ENCODE assay signal across 35 cellular contexts in the genomic region with DNA sequence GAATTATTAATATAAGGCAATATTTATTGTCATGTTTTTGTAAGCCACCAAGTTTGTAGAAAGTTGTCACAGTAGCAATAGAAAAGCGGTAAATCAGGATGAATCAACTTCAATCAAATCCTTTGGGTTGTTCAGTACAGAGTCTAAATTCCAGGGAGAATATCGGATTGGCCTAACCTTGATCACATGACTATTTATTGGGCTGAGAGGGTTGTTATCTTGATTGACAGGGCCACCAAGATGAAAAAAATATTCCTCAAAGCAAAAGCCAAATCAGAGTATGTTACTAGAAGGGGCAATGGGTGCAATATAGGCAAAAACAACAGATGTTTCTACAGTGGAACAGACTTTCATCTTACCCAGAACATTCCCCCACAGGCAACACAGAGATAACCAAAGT.
"Had no signal": no experiment of that assay in that cellular context is flagged by ENCODE, and none has a peak within 500 bp of the region (broad histone marks: within the 10 kb centered on the region; RNA-seq: fewer than 3 reads in every experiment).

No MANE protein-coding gene starts in this region.

- H3K27ac Mint-ChIP-seq: activated B cell treated with CpG ODN at 0.5 μM for 24 hours; activated CD8-positive, alpha-beta T cell treated with anti-CD3 and anti-CD28 coated beads for 36 hours; activated naive CD4-positive, alpha-beta T cell treated with anti-CD3 and anti-CD28 coated beads for 36 hours; activated naive CD4-positive, alpha-beta T cell treated with anti-CD3 and anti-CD28 coated beads, Interleukin-2, amount 50 U/mL, for 24 hours; activated naive CD8-positive, alpha-beta T cell treated with anti-CD3 and anti-CD28 coated beads for 36 hours; activated naive CD8-positive, alpha-beta T cell treated with anti-CD3 and anti-CD28 coated beads, Interleukin-2, amount 50 U/mL, for 24 hours; activated T-helper 17 cell treated with anti-CD3 and anti-CD28 coated beads, Interleukin-2, amount 50 U/mL, for 72 hours; dendritic cell treated with granulocyte-macrophage colony-stimulating factor and Interleukin-4, amounts not matched to agents 40 ng/mL and 50 ng/mL, for 4 days; endodermal cell; T-helper 17 cell; T-helper 2 cell treated with Interferon-gamma antibody and Interleukin-4, amounts not matched to agents 5 μg/mL and 100 μg/mL, for 36 hours had no signal

- H3K27ac ChIP-seq: adrenal gland, body of pancreas, cardiac muscle cell, colonic mucosa, dorsolateral prefrontal cortex, gastrocnemius medialis, heart left ventricle, WERI-Rb-1 had no signal

- H3K4me3 ChIP-seq: adrenal gland, body of pancreas, cardiac muscle cell, colonic mucosa, dorsolateral prefrontal cortex, gastrocnemius medialis, heart left ventricle had no signal

- DNase-seq: activated B cell treated with CpG ODN at 0.5 μM for 24 hours; activated CD4-positive, alpha-beta T cell treated with anti-CD3 and anti-CD28 coated beads for 48 hours; activated CD4-positive, alpha-beta T cell treated with anti-CD3 and anti-CD28 coated beads, Interleukin-2, amount 50 U/mL, for 1 hour; activated CD4-positive, alpha-beta T cell treated with anti-CD3 and anti-CD28 coated beads, Interleukin-2, amount 50 U/mL, for 48 hours; activated CD8-positive, alpha-beta memory T cell treated with anti-CD3 and anti-CD28 coated beads for 24 hours; activated CD8-positive, alpha-beta T cell treated with anti-CD3 and anti-CD28 coated beads for 36 hours; activated effector memory CD4-positive, alpha-beta T cell treated with Interleukin-2 at 50 U/mL for 16 hours; activated naive CD4-positive, alpha-beta T cell treated with anti-CD3 and anti-CD28 coated beads for 36 hours; activated naive CD8-positive, alpha-beta T cell treated with anti-CD3 and anti-CD28 coated beads for 36 hours; activated naive CD8-positive, alpha-beta T cell treated with anti-CD3 and anti-CD28 coated beads, Interleukin-2, amount 50 U/mL, for 24 hours; activated T-cell treated with anti-CD3 and anti-CD28 coated beads, Interleukin-2, amount 50 U/mL, for 4 hours; adrenal gland; amygdala; aorta; body of pancreas; central memory CD4-positive, alpha-beta T cell; cerebellar nuclear complex; colonic mucosa; dorsolateral prefrontal cortex; effector memory CD4-positive, alpha-beta T cell; endodermal cell; foreskin keratinocyte; gastrocnemius medialis; glutamatergic neuron; heart left ventricle; T-helper 17 cell; T1000; WERI-Rb-1 had no signal

- H3K36me3 Mint-ChIP-seq: activated naive CD4-positive, alpha-beta T cell treated with anti-CD3 and anti-CD28 coated beads, Interleukin-2, amount 50 U/mL, for 24 hours; activated naive CD8-positive, alpha-beta T cell treated with anti-CD3 and anti-CD28 coated beads for 36 hours had no signal

- H3K4me3 Mint-ChIP-seq: activated B cell treated with CpG ODN at 0.5 μM for 24 hours; activated CD8-positive, alpha-beta T cell treated with anti-CD3 and anti-CD28 coated beads for 36 hours; activated naive CD4-positive, alpha-beta T cell treated with anti-CD3 and anti-CD28 coated beads for 36 hours; activated naive CD4-positive, alpha-beta T cell treated with anti-CD3 and anti-CD28 coated beads, Interleukin-2, amount 50 U/mL, for 24 hours; activated naive CD8-positive, alpha-beta T cell treated with anti-CD3 and anti-CD28 coated beads for 36 hours; activated naive CD8-positive, alpha-beta T cell treated with anti-CD3 and anti-CD28 coated beads, Interleukin-2, amount 50 U/mL, for 24 hours; activated T-cell treated with anti-CD3 and anti-CD28 coated beads, Interleukin-2, amount 50 U/mL, for 4 hours; activated T-helper 17 cell treated with anti-CD3 and anti-CD28 coated beads, Interleukin-2, amount 50 U/mL, for 72 hours; dendritic cell treated with granulocyte-macrophage colony-stimulating factor and Interleukin-4, amounts not matched to agents 40 ng/mL and 50 ng/mL, for 4 days; endodermal cell; T-helper 17 cell; T-helper 2 cell treated with Interferon-gamma antibody and Interleukin-4, amounts not matched to agents 5 μg/mL and 100 μg/mL, for 36 hours had no signal

- ATAC-seq: activated CD4-positive, CD25-positive, alpha-beta regulatory T cell treated with anti-CD3 and anti-CD28 coated beads, Interleukin-2, amount 50 U/mL, for 24 hours; activated CD8-positive, alpha-beta T cell treated with anti-CD3 and anti-CD28 coated beads for 36 hours; activated naive CD8-positive, alpha-beta T cell treated with anti-CD3 and anti-CD28 coated beads, Interleukin-2, amount 50 U/mL, for 24 hours; activated T-cell treated with anti-CD3 and anti-CD28 coated beads, Interleukin-2, amount 50 U/mL, for 4 hours; activated T-helper 17 cell treated with anti-CD3 and anti-CD28 coated beads, Interleukin-2, amount 50 U/mL, for 72 hours; body of pancreas; esophagus mucosa; foreskin keratinocyte; gastrocnemius medialis; heart left ventricle; T-helper 17 cell had no signal

- H3K4me1 ChIP-seq: adrenal gland, colonic mucosa, gastrocnemius medialis, heart left ventricle had no signal

- H3K36me3 ChIP-seq: adrenal gland, cardiac muscle cell, colonic mucosa, gastrocnemius medialis, heart left ventricle, WERI-Rb-1 had no signal

- H3K27me3 ChIP-seq: adrenal gland, body of pancreas, cardiac muscle cell, colonic mucosa, foreskin keratinocyte, gastrocnemius medialis had no signal

- H3K27me3 Mint-ChIP-seq: activated B cell treated with CpG ODN at 0.5 μM for 24 hours had no signal

- H3K9me3 Mint-ChIP-seq: activated B cell treated with CpG ODN at 0.5 μM for 24 hours; activated CD8-positive, alpha-beta T cell treated with anti-CD3 and anti-CD28 coated beads for 36 hours; activated naive CD4-positive, alpha-beta T cell treated with anti-CD3 and anti-CD28 coated beads for 36 hours; activated naive CD4-positive, alpha-beta T cell treated with anti-CD3 and anti-CD28 coated beads, Interleukin-2, amount 50 U/mL, for 24 hours; activated naive CD8-positive, alpha-beta T cell treated with anti-CD3 and anti-CD28 coated beads for 36 hours; activated naive CD8-positive, alpha-beta T cell treated with anti-CD3 and anti-CD28 coated beads, Interleukin-2, amount 50 U/mL, for 24 hours; activated T-cell treated with anti-CD3 and anti-CD28 coated beads, Interleukin-2, amount 50 U/mL, for 4 hours; activated T-helper 17 cell treated with anti-CD3 and anti-CD28 coated beads, Interleukin-2, amount 50 U/mL, for 72 hours; dendritic cell treated with granulocyte-macrophage colony-stimulating factor and Interleukin-4, amounts not matched to agents 40 ng/mL and 50 ng/mL, for 4 days; endodermal cell; T-helper 2 cell treated with Interferon-gamma antibody and Interleukin-4, amounts not matched to agents 5 μg/mL and 100 μg/mL, for 36 hours had no signal

- H3K4me1 Mint-ChIP-seq: activated B cell treated with CpG ODN at 0.5 μM for 24 hours; activated naive CD4-positive, alpha-beta T cell treated with anti-CD3 and anti-CD28 coated beads, Interleukin-2, amount 50 U/mL, for 24 hours; activated naive CD8-positive, alpha-beta T cell treated with anti-CD3 and anti-CD28 coated beads for 36 hours; activated naive CD8-positive, alpha-beta T cell treated with anti-CD3 and anti-CD28 coated beads, Interleukin-2, amount 50 U/mL, for 24 hours; activated T-helper 17 cell treated with anti-CD3 and anti-CD28 coated beads, Interleukin-2, amount 50 U/mL, for 72 hours; endodermal cell; T-helper 17 cell had no signal

- H3K9me3 ChIP-seq: adrenal gland, body of pancreas, colonic mucosa, gastrocnemius medialis, heart left ventricle had no signal
